12 cellular contexts compared by ENCODE assay signal in genomic region chr19:41893899-41894298, GRCh38. TPM values are rescaled to one million over a fixed set of nuclear protein-coding genes. Genes with fewer than 3 reads are reported as not detected.
DNase-seq lines count a peak whose midpoint lies in the region; ATAC-seq and TF ChIP-seq lines count a peak whose summit lies in the region.
"Had no signal": no experiment of that assay in that cellular context is flagged by ENCODE, and none has a peak within 500 bp of the region (broad histone marks: within the 10 kb centered on the region; RNA-seq: fewer than 3 reads in every experiment).

No MANE protein-coding gene starts in this region.

- TF ChIP-seq CTCF in AG04449 (IDR thresholded peaks at IDR 0.05; ENCODE audit: insufficient read depth, low read length, missing control alignments) (peak; percentile 8), GM12865 (IDR thresholded peaks at IDR 0.05; ENCODE audit: insufficient read depth, low read depth, low read length, missing control alignments) (no peak), Panc1 (IDR thresholded peaks at IDR 0.05) (peak; percentile 25)

- no peak overlapping the region for H3K27ac ChIP-seq in Panc1 (ENCODE audit: low read length)
- H3K27ac ChIP-seq in effector memory CD4-positive, alpha-beta T cell (ENCODE audit: insufficient read depth, low read length, poor library complexity, severe bottlenecking) = peak overlapping the region; percentile 53
- H3K27ac ChIP-seq: parathyroid adenoma had no signal

- no TSS peak for BruUV-seq in Panc1 (replicated peaks; lab: Mats Ljungman, UMichigan)

- intact Hi-C loops in Panc1 (cut with micrococcal nuclease; ENCODE audit: unreplicated experiment) = no loop called here

- CTCF ChIA-PET in AG04449 (lab: Yijun Ruan, JAX) (no interaction called here), Panc1 (lab: Charles Lee) (no interaction called here)

- no peaks in the 10 kb centered on the region for H3K27me3 ChIP-seq in Panc1 (ENCODE audit: control insufficient read depth, insufficient read depth, low read length)
- no peaks in the 10 kb centered on the region for H3K27me3 ChIP-seq in effector memory CD4-positive, alpha-beta T cell (replicated peaks; ENCODE audit: control insufficient read depth, insufficient read depth, low read length, poor library complexity, severe bottlenecking)

- in situ Hi-C loops in Panc1 (cut with HindIII; ENCODE audit: low pct_unique_long_range_greater_than_20kb, low sequenced_read_pairs) = no loop called here

- ATAC-seq in Panc1 (0 out of 2 replicates have a peak, but pooled peaks have one; percentile 12), GM21529 (IDR thresholded peaks at IDR 0.05; ENCODE audit: unreplicated experiment) (no peak), GM21390 (IDR thresholded peaks at IDR 0.05; ENCODE audit: unreplicated experiment) (no peak), GM18907 (IDR thresholded peaks at IDR 0.05; ENCODE audit: unreplicated experiment) (no peak)

- POLR2A ChIA-PET in AG04449 (lab: Yijun Ruan, JAX) = no interaction called here
- POLR2A ChIA-PET in Panc1 (lab: Charles Lee) = no interaction called here

- H3K36me3 ChIP-seq in Panc1 (ENCODE audit: control insufficient read depth, insufficient read depth, low read length) = no peaks in the 10 kb centered on the region
- H3K36me3 ChIP-seq in effector memory CD4-positive, alpha-beta T cell (ENCODE audit: control insufficient read depth, insufficient read depth, low read length) = peaks cover 84% of the 10 kb centered on the region

- H3K4me3 ChIP-seq in AG04449 (ENCODE audit: low read depth, low read length) (no peak overlapping the region), GM12865 (ENCODE audit: low read depth, low read length) (no peak overlapping the region), Panc1 (ENCODE audit: low read depth in 2 of 2, low read length in 2 of 2) (no peak overlapping the region)
- H3K4me3 ChIP-seq in effector memory CD4-positive, alpha-beta T cell (ENCODE audit: insufficient read depth, low read depth, low read length, poor library complexity, severe bottlenecking) = no peak overlapping the region

- no peak for DNase-seq in AG04449 (ENCODE audit: low read depth, low spot score)
- DNase-seq in GM12865 (ENCODE audit: low read depth) = peak; percentile 50
- no peak for DNase-seq in Panc1 (ENCODE audit: low read depth, low spot score)
- no peak for DNase-seq in effector memory CD4-positive, alpha-beta T cell
- DNase-seq in medulla oblongata (ENCODE audit: extremely low spot score) = no peak
- DNase-seq: activated CD4-positive, alpha-beta T cell treated with anti-CD3 and anti-CD28 coated beads, Interleukin-2, amount 50 U/mL, for 4 hours; DMS79; NCI-H510A treated with DMSO at 0.1 percent for 48 hours had no signal

- H3K4me1 ChIP-seq in Panc1 (ENCODE audit: control insufficient read depth, insufficient read depth, low read length) = no peaks in the 10 kb centered on the region; the same call in 1 of the 2 replicates
- H3K4me1 ChIP-seq in effector memory CD4-positive, alpha-beta T cell (ENCODE audit: control insufficient read depth, insufficient read depth, low read length, poor library complexity, severe bottlenecking) = peaks cover 42% of the 10 kb centered on the region

- no peaks in the 10 kb centered on the region for H3K9me3 ChIP-seq in Panc1 (ENCODE audit: control insufficient read depth, insufficient read depth, low read depth, low read length)
- H3K9me3 ChIP-seq in effector memory CD4-positive, alpha-beta T cell (ENCODE audit: control insufficient read depth, low read length) = no peaks in the 10 kb centered on the region

RNA-seq across cellular contexts. Expression of gene ARHGEF1, which starts 10.9 kb away (rescaled TPM):
- 69.5 TPM for total RNA-seq in Panc1 (2021; ENCODE audit: unreplicated experiment)
- polyA plus RNA-seq in Panc1 (2012; ENCODE audit: insufficient read length) = 106 TPM

RNA-seq across cellular contexts. Expression of gene CD79A, which starts 16.8 kb away (rescaled TPM):
- 0.59 TPM for total RNA-seq in Panc1 (2021; ENCODE audit: unreplicated experiment)
- polyA plus RNA-seq in Panc1 (2012; ENCODE audit: insufficient read length) = 0.74 TPM

RNA-seq across cellular contexts. Expression of gene RPS19, which starts 33.8 kb away (rescaled TPM):
- total RNA-seq in Panc1 (2021; ENCODE audit: unreplicated experiment) = 1,349 TPM
- 1,726 TPM for polyA plus RNA-seq in Panc1 (2012; ENCODE audit: insufficient read length)

RNA-seq across cellular contexts. Expression of gene ERFL, which starts 34.4 kb away (rescaled TPM):
- total RNA-seq in Panc1 (2021; ENCODE audit: unreplicated experiment) = 0.18 TPM
- polyA plus RNA-seq in Panc1 (2012; ENCODE audit: insufficient read length) = 0.15 TPM

RNA-seq across cellular contexts. Expression of gene DMRTC2, which starts 49.1 kb away (rescaled TPM):
- not detected for total RNA-seq in Panc1 (2021; ENCODE audit: unreplicated experiment)
- polyA plus RNA-seq in Panc1 (2012; ENCODE audit: insufficient read length) = not detected
